In the genomic region with DNA sequence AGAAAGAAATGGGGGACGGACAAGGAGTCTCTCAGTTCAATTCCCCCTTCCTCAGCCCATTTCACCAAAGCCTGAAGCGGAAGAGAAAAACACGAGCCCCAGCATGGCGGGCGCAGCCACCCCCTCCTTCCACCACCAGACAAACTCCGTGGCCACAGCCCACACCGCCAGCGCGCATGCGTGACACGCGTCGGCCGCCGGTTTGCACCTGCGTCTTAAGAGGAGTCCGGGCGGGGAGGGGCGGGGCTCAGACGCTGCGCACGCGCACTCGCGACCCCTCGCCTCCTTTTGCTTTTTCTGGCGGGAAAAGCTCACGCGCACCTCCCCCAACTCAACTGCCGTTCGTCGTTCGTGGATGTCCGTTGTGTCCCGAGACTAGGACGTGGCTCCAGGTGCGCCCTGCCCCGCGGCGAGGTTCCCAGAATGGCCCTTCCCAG, we compare ENCODE assay signal across 8 cellular contexts. TPM values are rescaled to one million over a fixed set of nuclear protein-coding genes. Genes with fewer than 3 reads are reported as not detected.
DNase-seq lines count a peak whose midpoint lies in the region; ATAC-seq lines count a peak whose summit lies in the region.

A gene with protein sequence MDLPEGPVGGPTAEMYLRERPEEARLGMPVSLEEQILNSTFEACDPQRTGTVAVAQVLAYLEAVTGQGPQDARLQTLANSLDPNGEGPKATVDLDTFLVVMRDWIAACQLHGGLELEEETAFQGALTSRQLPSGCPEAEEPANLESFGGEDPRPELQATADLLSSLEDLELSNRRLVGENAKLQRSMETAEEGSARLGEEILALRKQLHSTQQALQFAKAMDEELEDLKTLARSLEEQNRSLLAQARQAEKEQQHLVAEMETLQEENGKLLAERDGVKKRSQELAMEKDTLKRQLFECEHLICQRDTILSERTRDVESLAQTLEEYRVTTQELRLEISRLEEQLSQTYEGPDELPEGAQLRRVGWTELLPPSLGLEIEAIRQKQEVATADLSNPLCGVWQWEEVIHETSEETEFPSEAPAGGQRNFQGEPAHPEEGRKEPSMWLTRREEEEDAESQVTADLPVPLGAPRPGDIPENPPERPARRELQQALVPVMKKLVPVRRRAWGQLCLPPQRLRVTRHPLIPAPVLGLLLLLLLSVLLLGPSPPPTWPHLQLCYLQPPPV (plus strand): TSS at position 314 of the 437 bp plus-strand sequence. CDS start 2,635 bp downstream, outside the sequence.

- H3K36me3 Mint-ChIP-seq in activated T-cell treated with anti-CD3 and anti-CD28 coated beads, Interleukin-2, amount 50 U/mL, for 4 hours (ENCODE audit: insufficient read depth) = no peaks in the 10 kb centered on the region

- peak within 1 kb of the TSS; percentile 62 for H3K4me3 Mint-ChIP-seq in activated T-cell treated with anti-CD3 and anti-CD28 coated beads, Interleukin-2, amount 50 U/mL, for 4 hours

- H3K9me3 Mint-ChIP-seq in activated T-cell treated with anti-CD3 and anti-CD28 coated beads, Interleukin-2, amount 50 U/mL, for 4 hours = no peaks in the 10 kb centered on the region

- intact Hi-C loops in head of caudate nucleus (cut with DNase I) = no loop called here

- H3K4me1 Mint-ChIP-seq in activated T-cell treated with anti-CD3 and anti-CD28 coated beads, Interleukin-2, amount 50 U/mL, for 4 hours (ENCODE audit: low read depth) = peaks cover 15% of the 10 kb centered on the region

- H3K27me3 Mint-ChIP-seq in activated T-cell treated with anti-CD3 and anti-CD28 coated beads, Interleukin-2, amount 50 U/mL, for 4 hours (ENCODE audit: low read depth) = peaks cover 2% of the 10 kb centered on the region

- DNase-seq in GM03348 (ENCODE audit: low spot score) (peak; percentile 70), NOMO-1 treated with DMSO at 0.1 percent for 48 hours (lab: John Stamatoyannopoulos, UW; ENCODE audit: unreplicated experiment) (peak; percentile 89), head of caudate nucleus (peak in 35 of 42 donors; percentile 3 to 75 (median 48)), NCI-H128 (lab: John Stamatoyannopoulos, UW; ENCODE audit: unreplicated experiment) (no peak)
- peak; percentile 81 for DNase-seq in activated T-cell treated with anti-CD3 and anti-CD28 coated beads, Interleukin-2, amount 50 U/mL, for 4 hours
- peak; percentile 53 to 86 (median 70) for DNase-seq in stimulated activated CD4-positive, alpha-beta T cell treated with anti-CD3 and anti-CD28 coated beads, Interleukin-1b, Interleukin-23, amount 100 ng/mL, for 24 hours (ENCODE audit: low read depth in 4 of 4, low spot score in 1 of 4)

- peak; percentile 64 to 88 for ATAC-seq in activated T-cell treated with anti-CD3 and anti-CD28 coated beads, Interleukin-2, amount 50 U/mL, for 4 hours
- ATAC-seq in GM18873 (IDR thresholded peaks at IDR 0.05; ENCODE audit: low FRiP score, unreplicated experiment) = no peak
- no peak for ATAC-seq in GM21737 (IDR thresholded peaks at IDR 0.05; ENCODE audit: unreplicated experiment)

RNA-seq across cellular contexts. Expression of the gene that starts here (rescaled TPM):
- total RNA-seq in activated T-cell treated with anti-CD3 and anti-CD28 coated beads, Interleukin-2, amount 50 U/mL, for 4 hours = under 1 TPM; 0.24 to 0.48 (median 0.27) TPM

Comparison
In these comparisons a context has a peak if more than half of its experiments do, and no peak if none do; other contexts are left out.
1. Peak in DNase-seq and ATAC-seq in activated T-cell treated with anti-CD3 and anti-CD28 coated beads, Interleukin-2, amount 50 U/mL, for 4 hours; RNA of the gene not detected or under 1 TPM.